Comparison of ENCODE assay signal across 13 cellular contexts in genomic region chr14:22334275-22334577, GRCh38.
"Had no signal": no experiment of that assay in that cellular context is flagged by ENCODE, and none has a peak within 500 bp of the region (broad histone marks: within the 10 kb centered on the region; RNA-seq: fewer than 3 reads in every experiment).

No MANE protein-coding gene starts in this region.

- DNase-seq: activated CD4-positive, alpha-beta T cell treated with anti-CD3 and anti-CD28 coated beads, Interleukin-2, amount 10 ng/mL, durations not matched to agents 7 days and 5 days; activated CD4-positive, CD25-positive, alpha-beta regulatory T cell; activated CD8-positive, alpha-beta memory T cell treated with anti-CD3 and anti-CD28 coated beads, Interleukin-2, amount 10 ng/mL, durations not matched to agents 7 days and 5 days; activated effector memory CD4-positive, alpha-beta T cell treated with Interleukin-2 at 50 U/mL for 16 hours; activated T-cell treated with anti-CD3 and anti-CD28 coated beads, Interleukin-2, amount 50 U/mL, for 24 hours; heart left ventricle; left lung; T-helper 17 cell; thyroid gland had no signal

- H3K4me1 Mint-ChIP-seq: activated CD4-positive, alpha-beta T cell treated with anti-CD3 and anti-CD28 coated beads, Interleukin-2, amount 10 ng/mL, durations not matched to agents 7 days and 5 days; activated CD8-positive, alpha-beta memory T cell treated with anti-CD3 and anti-CD28 coated beads, Interleukin-2, amount 10 ng/mL, durations not matched to agents 7 days and 5 days; T-helper 17 cell had no signal

- H3K4me3 ChIP-seq: heart left ventricle, left lung, pancreas, skin epidermis, stomach, thyroid gland had no signal

- H3K9me3 Mint-ChIP-seq: activated CD4-positive, alpha-beta T cell treated with anti-CD3 and anti-CD28 coated beads, Interleukin-2, amount 10 ng/mL, durations not matched to agents 7 days and 5 days; activated naive CD4-positive, alpha-beta T cell treated with anti-CD3 and anti-CD28 coated beads, Interleukin-2, amount 50 U/mL, for 72 hours; activated T-cell treated with anti-CD3 and anti-CD28 coated beads, Interleukin-2, amount 50 U/mL, for 24 hours had no signal

- H3K36me3 ChIP-seq: heart left ventricle, left lung, pancreas, stomach, thyroid gland had no signal

- H3K4me3 Mint-ChIP-seq: activated CD4-positive, alpha-beta T cell treated with anti-CD3 and anti-CD28 coated beads, Interleukin-2, amount 10 ng/mL, durations not matched to agents 7 days and 5 days; activated CD8-positive, alpha-beta memory T cell treated with anti-CD3 and anti-CD28 coated beads, Interleukin-2, amount 10 ng/mL, durations not matched to agents 7 days and 5 days; activated T-cell treated with anti-CD3 and anti-CD28 coated beads, Interleukin-2, amount 50 U/mL, for 24 hours; T-helper 17 cell had no signal

- H3K27me3 Mint-ChIP-seq: activated CD4-positive, alpha-beta T cell treated with anti-CD3 and anti-CD28 coated beads, Interleukin-2, amount 10 ng/mL, durations not matched to agents 7 days and 5 days; activated CD8-positive, alpha-beta memory T cell treated with anti-CD3 and anti-CD28 coated beads, Interleukin-2, amount 10 ng/mL, durations not matched to agents 7 days and 5 days; activated T-cell treated with anti-CD3 and anti-CD28 coated beads, Interleukin-2, amount 50 U/mL, for 24 hours; T-helper 17 cell had no signal

- H3K27me3 ChIP-seq: heart left ventricle, left lung, pancreas, stomach, thyroid gland had no signal

- H3K27ac Mint-ChIP-seq: activated CD4-positive, alpha-beta T cell treated with anti-CD3 and anti-CD28 coated beads, Interleukin-2, amount 10 ng/mL, durations not matched to agents 7 days and 5 days; activated CD8-positive, alpha-beta memory T cell treated with anti-CD3 and anti-CD28 coated beads, Interleukin-2, amount 10 ng/mL, durations not matched to agents 7 days and 5 days; activated naive CD4-positive, alpha-beta T cell treated with anti-CD3 and anti-CD28 coated beads, Interleukin-2, amount 50 U/mL, for 72 hours; activated T-cell treated with anti-CD3 and anti-CD28 coated beads, Interleukin-2, amount 50 U/mL, for 24 hours; T-helper 17 cell had no signal

- H3K27ac ChIP-seq: heart left ventricle, left lung, thyroid gland had no signal

- H3K9me3 ChIP-seq: pancreas, thyroid gland had no signal

- H3K36me3 Mint-ChIP-seq: activated CD8-positive, alpha-beta memory T cell treated with anti-CD3 and anti-CD28 coated beads, Interleukin-2, amount 10 ng/mL, durations not matched to agents 7 days and 5 days; activated naive CD4-positive, alpha-beta T cell treated with anti-CD3 and anti-CD28 coated beads, Interleukin-2, amount 50 U/mL, for 72 hours had no signal
